ENCODE assay signal across 9 cellular contexts in genomic region chr6:16769131-16769985, GRCh38. TPM values are rescaled to one million over a fixed set of nuclear protein-coding genes. Genes with fewer than 3 reads are reported as not detected.
DNase-seq lines count a peak whose midpoint lies in the region; ATAC-seq and TF ChIP-seq lines count a peak whose summit lies in the region.
"Had no signal": no experiment of that assay in that cellular context is flagged by ENCODE, and none has a peak within 500 bp of the region (broad histone marks: within the 10 kb centered on the region; RNA-seq: fewer than 3 reads in every experiment).

No MANE protein-coding gene starts in this region.

- H3K27ac Mint-ChIP-seq in T-helper 17 cell: peak overlapping the region; percentile 41
- H3K27ac Mint-ChIP-seq in nephron progenitor cell: no peak overlapping the region

- ATAC-seq in HG03139 (IDR thresholded peaks at IDR 0.05; ENCODE audit: unreplicated experiment) (peak; percentile 76), T-helper 17 cell (peak; percentile 73), HG03354 (IDR thresholded peaks at IDR 0.05; ENCODE audit: poor library complexity, severe bottlenecking, unreplicated experiment) (no peak)

- peak; percentile 97 to 98 for DNase-seq in AML-193 (lab: John Stamatoyannopoulos, UW)
- peak; percentile 9 to 47 (median 19) for DNase-seq in T-helper 17 cell
- peak; percentile 78 for DNase-seq in astrocyte of the cerebellum (ENCODE audit: low read depth)
- DNase-seq in lower leg skin (ENCODE audit: low spot score in 2 of 2): peak; percentile 60 to 70
- peak; percentile 69 for DNase-seq in stimulated activated CD8-positive, alpha-beta memory T cell treated with anti-CD3 and anti-CD28 coated beads, Interleukin-4, amount 100 ng/mL, for 48 hours
- DNase-seq in nephron progenitor cell: no peak
- DNase-seq: naive B cell had no signal

- H3K36me3 Mint-ChIP-seq in T-helper 17 cell (ENCODE audit: low read depth): peaks cover 3% of the 10 kb centered on the region
- H3K36me3 Mint-ChIP-seq in nephron progenitor cell (ENCODE audit: low read depth): no peaks in the 10 kb centered on the region
- H3K36me3 Mint-ChIP-seq: naive B cell had no signal

- H3K4me3 ChIP-seq in astrocyte of the cerebellum (ENCODE audit: low read depth, low read length) (no peak overlapping the region), lower leg skin (ENCODE audit: low read depth, poor library complexity, severe bottlenecking) (no peak overlapping the region)

- intact Hi-C loops in lower leg skin (cut with DNase I; ENCODE audit: low total_unique reads): loop anchor here (5.0 to 10.0 kb wide), 3 partner anchors 193 to 437 kb away; no protein-coding TSS in a partner anchor

- H3K9me3 ChIP-seq in T-helper 17 cell (ENCODE audit: control insufficient read depth, low read length, poor library complexity, severe bottlenecking): no peaks in the 10 kb centered on the region

- in situ Hi-C loops in astrocyte of the cerebellum (cut with HindIII; ENCODE audit: low sequenced_read_pairs): loop anchor here (10.0 to 25.0 kb wide), 2 partner anchors 185 to 257 kb away; no protein-coding TSS in a partner anchor

- TF ChIP-seq POLR2A in lower leg skin (IDR thresholded peaks at IDR 0.05): no peak

- H3K27me3 Mint-ChIP-seq in T-helper 17 cell (no peaks in the 10 kb centered on the region), nephron progenitor cell (ENCODE audit: low read depth, poor library complexity) (peaks cover 7% of the 10 kb centered on the region)

- TF ChIP-seq CTCF in astrocyte of the cerebellum (IDR thresholded peaks at IDR 0.05; ENCODE audit: low read depth, low read length, missing control alignments) (no peak), lower leg skin (IDR thresholded peaks at IDR 0.05) (no peak), nephron progenitor cell (IDR thresholded peaks at IDR 0.05) (no peak)

- peak overlapping the region; percentile 21 for H3K4me3 Mint-ChIP-seq in T-helper 17 cell
- no peak overlapping the region for H3K4me3 Mint-ChIP-seq in nephron progenitor cell
- H3K4me3 Mint-ChIP-seq: naive B cell had no signal

- H3K9me3 Mint-ChIP-seq in nephron progenitor cell: no peaks in the 10 kb centered on the region
- H3K9me3 Mint-ChIP-seq: naive B cell had no signal

- WGBS in lower leg skin, 2 donors: 11 to 13% methylated on average over 8 of the region's 8 CpGs

- H3K4me1 Mint-ChIP-seq in T-helper 17 cell (peaks cover 41% of the 10 kb centered on the region), nephron progenitor cell (peaks cover 31% of the 10 kb centered on the region)

RNA-seq across cellular contexts. Expression of gene ATXN1, which starts 8.1 kb away (rescaled TPM):
- total RNA-seq in T-helper 17 cell (100 to 1,000 TPM; 121 to 135 TPM), lower leg skin (10 to 100 TPM; 16.3 to 52.2 (median 25.7) TPM)
